In the genomic region with DNA sequence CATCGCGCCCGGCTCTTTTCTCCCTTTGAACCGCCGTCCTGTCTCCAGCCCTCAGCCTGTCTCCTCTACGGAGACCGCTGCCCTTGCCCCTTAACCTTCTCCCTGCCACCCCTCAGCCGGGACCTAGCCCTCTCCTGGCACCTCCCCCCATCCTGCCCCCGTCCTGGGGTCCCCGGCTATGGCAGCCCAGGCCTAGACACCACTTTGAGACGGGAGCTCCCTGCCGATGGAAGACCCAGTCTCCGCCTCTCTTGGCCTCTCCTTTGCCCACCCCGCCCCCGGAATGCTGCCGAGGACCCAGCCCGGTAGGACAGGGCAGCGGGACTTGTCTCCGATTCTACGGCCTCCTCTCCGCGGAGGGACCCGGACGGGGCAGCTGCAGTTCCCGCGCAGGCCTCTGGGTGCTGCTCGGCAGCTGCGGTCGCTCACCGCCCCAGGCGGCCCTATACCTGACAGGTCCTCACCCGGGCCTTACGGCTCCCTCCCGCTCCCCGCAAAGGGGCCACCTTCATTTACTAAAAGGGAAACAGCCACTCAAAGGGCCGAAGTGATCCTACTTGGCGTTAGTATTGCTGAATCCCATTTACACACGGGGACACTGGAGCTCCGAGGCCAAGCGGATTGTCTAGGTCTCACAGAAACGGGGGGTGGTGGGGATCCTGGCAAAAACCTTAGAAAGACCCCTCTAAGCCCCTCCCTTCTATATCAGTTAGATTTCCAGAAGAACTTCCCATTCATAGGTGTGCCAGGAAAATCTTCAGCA, we compare ENCODE assay signal across 9 cellular contexts. TPM values are rescaled to one million over a fixed set of nuclear protein-coding genes. Genes with fewer than 3 reads are reported as not detected.
A peak's percentile ranks its signal among the peaks of the same experiment; 100 is the strongest.
DNase-seq lines count a peak whose midpoint lies in the region; ATAC-seq and TF ChIP-seq lines count a peak whose summit lies in the region.
"Had no signal": no experiment of that assay in that cellular context is flagged by ENCODE, and none has a peak within 500 bp of the region (broad histone marks: within the 10 kb centered on the region; RNA-seq: fewer than 3 reads in every experiment).

No MANE protein-coding gene starts in this region.

- peak in 3 of 4 experiments; percentile 91 to 97 (median 96) for TF ChIP-seq CTCF in gastroesophageal sphincter (IDR thresholded peaks at IDR 0.05)
- TF ChIP-seq CTCF in omental fat pad (IDR thresholded peaks at IDR 0.05) = peak in 2 of 3 donors; percentile 86 to 87
- peak; percentile 96 to 99 for TF ChIP-seq CTCF in tibial artery (IDR thresholded peaks at IDR 0.05)

- H3K4me1 ChIP-seq in SJSA1 (replicated peaks) = peaks cover 6% of the 10 kb centered on the region
- H3K4me1 ChIP-seq in gastroesophageal sphincter = peaks cover 0 to 10% (median 2%) of the 10 kb centered on the region in 3 donors
- peaks cover 0 to 7% (median 7%) of the 10 kb centered on the region in 4 donors for H3K4me1 ChIP-seq in tibial artery

- H3K27ac ChIP-seq in SJSA1 = no peak overlapping the region
- no peak overlapping the region for H3K27ac ChIP-seq in gastroesophageal sphincter
- H3K27ac ChIP-seq in tibial artery = no peak overlapping the region

- TF ChIP-seq POLR2A in gastroesophageal sphincter (IDR thresholded peaks at IDR 0.05) = no peak

- peak; percentile 91 for ATAC-seq in gastroesophageal sphincter
- ATAC-seq in omental fat pad (ENCODE audit: low FRiP score) = peak; percentile 72

- peaks cover 67% of the 10 kb centered on the region for H3K27me3 ChIP-seq in SJSA1 (replicated peaks)
- peaks cover 72% of the 10 kb centered on the region for H3K27me3 ChIP-seq in gastroesophageal sphincter
- peaks cover 0 to 36% of the 10 kb centered on the region in 2 donors for H3K27me3 ChIP-seq in tibial artery

- WGBS in gastroesophageal sphincter (ENCODE audit: low coverage in 1 of 2), 2 donors = 24 to 49% methylated on average over 7 to 9 of the region's 41 CpGs

- DNase-seq in DMS 273 (lab: John Stamatoyannopoulos, UW; ENCODE audit: unreplicated experiment) = peak; percentile 92
- no peak for DNase-seq in DMS 273 treated with DMSO at 0.1 percent for 48 hours (lab: John Stamatoyannopoulos, UW)
- peak; percentile 97 for DNase-seq in HuH-7.5 (ENCODE audit: low spot score)
- peak; percentile 50 to 77 for DNase-seq in SJSA1 (ENCODE audit: low read depth in 1 of 2, low spot score in 2 of 2)
- peak; percentile 36 for DNase-seq in activated gamma-delta T cell (lab: John Stamatoyannopoulos, UW)
- DNase-seq in omental fat pad (ENCODE audit: low spot score) = peak; percentile 35
- peak in 1 of 2 donors; percentile 55 for DNase-seq in tibial artery

- no peak overlapping the region for H3K4me3 ChIP-seq in SJSA1
- no peak overlapping the region for H3K4me3 ChIP-seq in gastroesophageal sphincter
- H3K4me3 ChIP-seq in tibial artery = no peak overlapping the region

- H3K36me3 ChIP-seq in SJSA1 (no peaks in the 10 kb centered on the region), gastroesophageal sphincter (no peaks in the 10 kb centered on the region), tibial artery (no peaks in the 10 kb centered on the region)

- intact Hi-C loops in tibial artery (cut with DNase I; ENCODE audit: low total_unique reads) = loop anchor here (2.0 kb wide), 1 partner anchor 116 kb away; no protein-coding TSS in a partner anchor

- TF ChIP-seq EP300 in gastroesophageal sphincter (IDR thresholded peaks at IDR 0.05) = no peak

- no peaks in the 10 kb centered on the region for H3K9me3 ChIP-seq in SJSA1 (replicated peaks)
- no peaks in the 10 kb centered on the region for H3K9me3 ChIP-seq in gastroesophageal sphincter
- no peaks in the 10 kb centered on the region for H3K9me3 ChIP-seq in tibial artery

RNA-seq across cellular contexts. Expression of a gene that starts 32.6 kb away (rescaled TPM):
- total RNA-seq in SJSA1 (2014; rRNA removed; shearing (Covaris generic)) = not detected in 2 replicates
- total RNA-seq in gastroesophageal sphincter (not detected), omental fat pad (not detected)
- total RNA-seq: temporal lobe had no signal
